Comparison of ENCODE assay signal across 32 cellular contexts in the genomic region with DNA sequence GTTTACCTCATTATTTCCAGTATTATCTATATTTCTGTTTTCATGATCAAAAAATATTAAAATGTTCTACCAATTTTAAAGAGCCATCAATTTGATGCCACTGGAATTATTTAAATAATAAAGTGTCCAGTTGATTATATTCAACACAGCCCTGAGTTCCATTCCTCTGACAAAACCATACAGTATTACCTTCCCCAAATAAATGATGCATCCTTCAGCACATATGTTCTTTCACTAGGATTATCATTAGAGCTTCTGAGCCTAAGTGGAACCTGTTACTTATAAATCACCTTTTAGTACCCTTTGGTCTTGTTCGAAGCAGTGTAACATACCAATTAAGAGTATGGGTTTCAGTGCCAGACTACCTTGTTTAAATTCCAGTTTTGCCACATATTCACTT.
"Had no signal": no experiment of that assay in that cellular context is flagged by ENCODE, and none has a peak within 500 bp of the region (broad histone marks: within the 10 kb centered on the region; RNA-seq: fewer than 3 reads in every experiment).

No MANE protein-coding gene starts in this region.

- H3K4me3 ChIP-seq: adrenal gland, ascending aorta, breast epithelium, cardiac muscle cell, coronary artery, dorsolateral prefrontal cortex, esophagus muscularis mucosa, gastrocnemius medialis, heart left ventricle had no signal

- H3K27me3 ChIP-seq: adrenal gland, ascending aorta, breast epithelium, cardiac muscle cell, dorsolateral prefrontal cortex, esophagus muscularis mucosa, foreskin keratinocyte, gastrocnemius medialis, heart left ventricle had no signal

- DNase-seq: activated CD4-positive, alpha-beta memory T cell treated with anti-CD3 and anti-CD28 coated beads for 36 hours; activated CD4-positive, alpha-beta T cell treated with anti-CD3 and anti-CD28 coated beads for 36 hours; activated CD4-positive, alpha-beta T cell treated with anti-CD3 and anti-CD28 coated beads, Interleukin-2, amount 10 ng/mL, durations not matched to agents 24 days and 14 days; activated CD4-positive, CD25-positive, alpha-beta regulatory T cell; activated CD4-positive, CD25-positive, alpha-beta regulatory T cell treated with anti-CD3 and anti-CD28 coated beads, Interleukin-2, amount 50 U/mL, for 72 hours; activated CD8-positive, alpha-beta memory T cell treated with anti-CD3 and anti-CD28 coated beads, Interleukin-2, amount 10 ng/mL, durations not matched to agents 7 days and 5 days; activated CD8-positive, alpha-beta memory T cell treated with anti-CD3 and anti-CD28 coated beads, Interleukin-2, amount 50 U/mL, for 4 hours; activated CD8-positive, alpha-beta T cell treated with anti-CD3 and anti-CD28 coated beads, Interleukin-2, amount 10 ng/mL, durations not matched to agents 7 days and 5 days; activated effector memory CD4-positive, alpha-beta T cell treated with anti-CD3 and anti-CD28 coated beads, Interleukin-2, amount 50 U/mL, for 16 hours; activated naive CD4-positive, alpha-beta T cell treated with anti-CD3 and anti-CD28 coated beads for 36 hours; activated naive CD8-positive, alpha-beta T cell treated with anti-CD3 and anti-CD28 coated beads for 36 hours; activated naive CD8-positive, alpha-beta T cell treated with anti-CD3 and anti-CD28 coated beads, Interleukin-2, amount 50 U/mL, for 24 hours; activated T-cell treated with anti-CD3 and anti-CD28 coated beads, Interleukin-2, amount 50 U/mL, for 1 hour; activated T-cell treated with anti-CD3 and anti-CD28 coated beads, Interleukin-2, amount 50 U/mL, for 48 hours; adrenal gland; amygdala; central memory CD4-positive, alpha-beta T cell; dorsolateral prefrontal cortex; effector memory CD4-positive, alpha-beta T cell; endodermal cell; erythroblast; foreskin keratinocyte; gastrocnemius medialis; glutamatergic neuron; heart left ventricle; T-helper 17 cell; T1000 had no signal

- ATAC-seq: activated CD4-positive, alpha-beta T cell treated with anti-CD3 and anti-CD28 coated beads for 36 hours; activated CD8-positive, alpha-beta memory T cell treated with anti-CD3 and anti-CD28 coated beads, Interleukin-2, amount 10 ng/mL, durations not matched to agents 7 days and 5 days; activated CD8-positive, alpha-beta T cell treated with anti-CD3 and anti-CD28 coated beads, Interleukin-2, amount 10 ng/mL, durations not matched to agents 7 days and 5 days; activated naive CD8-positive, alpha-beta T cell treated with anti-CD3 and anti-CD28 coated beads, Interleukin-2, amount 50 U/mL, for 24 hours; foreskin keratinocyte; gastrocnemius medialis; heart left ventricle; T-helper 17 cell had no signal

- H3K9me3 ChIP-seq: adrenal gland, ascending aorta, breast epithelium, esophagus muscularis mucosa, gastrocnemius medialis, heart left ventricle had no signal

- H3K27ac ChIP-seq: adrenal gland, ascending aorta, breast epithelium, cardiac muscle cell, coronary artery, dorsolateral prefrontal cortex, esophagus muscularis mucosa, foreskin keratinocyte, gastrocnemius medialis, heart left ventricle had no signal

- H3K36me3 ChIP-seq: adrenal gland, ascending aorta, breast epithelium, cardiac muscle cell, gastrocnemius medialis had no signal

- H3K4me1 ChIP-seq: adrenal gland, ascending aorta, breast epithelium, esophagus muscularis mucosa, heart left ventricle had no signal
